3 cellular contexts compared by ENCODE assay signal in the genomic region with DNA sequence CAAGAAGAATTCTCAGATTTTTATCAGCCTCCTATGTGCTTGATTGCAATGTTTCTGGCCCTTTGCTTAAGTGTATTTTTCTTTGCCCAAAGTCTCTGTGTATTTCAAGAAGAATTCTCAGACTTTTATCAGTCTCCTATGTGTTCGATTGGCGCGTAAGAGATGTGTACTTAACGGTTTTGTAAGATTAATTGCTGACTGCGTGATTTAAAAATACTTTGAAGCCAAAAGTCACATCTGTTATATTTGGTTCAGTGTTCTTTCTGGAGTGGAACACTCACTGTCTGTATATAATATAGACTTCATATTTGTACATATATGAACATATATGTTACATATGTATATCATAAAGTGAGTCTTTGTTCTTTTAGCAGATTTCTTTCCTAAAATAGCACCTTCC.
TF ChIP-seq lines count a peak whose summit lies in the region.

No MANE protein-coding gene starts in this region.

TF ChIP-seq in A549, 52 proteins besides CTCF, POLR2A, EP300 and RAD21:
- TF ChIP-seq ZC3H11A (IDR thresholded peaks at IDR 0.05) (no peak), MAFK (IDR thresholded peaks at IDR 0.05; ENCODE audit: partially characterized antibody) (peak; percentile 60)

TF ChIP-seq in IMR-90, 13 proteins besides CTCF, POLR2A, EP300 and RAD21:
- TF ChIP-seq BHLHE40 (IDR thresholded peaks at IDR 0.05; ENCODE audit: low read depth, low read length) (no peak), MAFK (IDR thresholded peaks at IDR 0.05; ENCODE audit: low read depth, low read length) (peak; percentile 59), FOS (IDR thresholded peaks at IDR 0.05; ENCODE audit: low read depth, low read length) (no peak), SMC3 (IDR thresholded peaks at IDR 0.05; ENCODE audit: low read depth, low read length) (no peak)
TF ChIP-seq in IMR-90: peak in this region for 1.

TF ChIP-seq in K562, 482 proteins besides CTCF, POLR2A, EP300 and RAD21:
- TF ChIP-seq MAFF (IDR thresholded peaks at IDR 0.05; ENCODE audit: low read length) (peak; percentile 42; the same call in 1 of the 2 replicates), ZNF316 (IDR thresholded peaks at IDR 0.05) (peak; percentile 26; the same call in 1 of the 2 replicates), C11orf30 (IDR thresholded peaks at IDR 0.05; ENCODE audit: low read depth) (peak; percentile 21; the same call in 1 of the 2 replicates), GTF2A2 (tag; IDR thresholded peaks at IDR 0.05) (no peak)
TF ChIP-seq in K562: peak in this region for 3.
